8 cellular contexts compared by ENCODE assay signal in genomic region chr20:17571153-17571527, GRCh38. TPM values are rescaled to one million over a fixed set of nuclear protein-coding genes. Genes with fewer than 3 reads are reported as not detected.
A peak's percentile ranks its signal among the peaks of the same experiment; 100 is the strongest.
DNase-seq lines count a peak whose midpoint lies in the region; ATAC-seq and TF ChIP-seq lines count a peak whose summit lies in the region.

No MANE protein-coding gene starts in this region.

- no TSS peak for BruUV-seq in PC-3 (replicated peaks; lab: Mats Ljungman, UMichigan)

- H3K36me3 Mint-ChIP-seq in activated CD8-positive, alpha-beta memory T cell treated with anti-CD3 and anti-CD28 coated beads, Interleukin-2, amount 10 ng/mL, durations not matched to agents 7 days and 5 days: peaks cover 5% of the 10 kb centered on the region
- H3K36me3 Mint-ChIP-seq in endothelial cell (ENCODE audit: low read depth, unreplicated experiment): peaks cover 10% of the 10 kb centered on the region

- WGBS in ovary, 3 donors: 2% methylated on average over 6 of the region's 6 CpGs

- H3F3A ChIP-seq in PC-3 (ENCODE audit: low read length, unreplicated experiment): no peaks in the 10 kb centered on the region

- peak overlapping the region; percentile 94 for H3K4me2 ChIP-seq in PC-3 (ENCODE audit: low read length)

- no peak overlapping the region for H2AFZ ChIP-seq in PC-3 (ENCODE audit: low read length)

- peaks cover 74% of the 10 kb centered on the region for H3K79me2 ChIP-seq in PC-3 (ENCODE audit: low read length)

- no peaks in the 10 kb centered on the region for H3K9me3 Mint-ChIP-seq in activated CD8-positive, alpha-beta memory T cell treated with anti-CD3 and anti-CD28 coated beads, Interleukin-2, amount 10 ng/mL, durations not matched to agents 7 days and 5 days (ENCODE audit: low read depth)
- no peaks in the 10 kb centered on the region for H3K9me3 Mint-ChIP-seq in endothelial cell (ENCODE audit: unreplicated experiment)

- H3K27ac Mint-ChIP-seq in activated CD8-positive, alpha-beta memory T cell treated with anti-CD3 and anti-CD28 coated beads, Interleukin-2, amount 10 ng/mL, durations not matched to agents 7 days and 5 days: peak overlapping the region; percentile 86
- H3K27ac Mint-ChIP-seq in endothelial cell (ENCODE audit: unreplicated experiment): peak overlapping the region; percentile 96

- TF ChIP-seq POLR2A in ovary (IDR thresholded peaks at IDR 0.05): no peak

- H3K27me3 Mint-ChIP-seq in activated CD8-positive, alpha-beta memory T cell treated with anti-CD3 and anti-CD28 coated beads, Interleukin-2, amount 10 ng/mL, durations not matched to agents 7 days and 5 days: peaks cover 12% of the 10 kb centered on the region
- H3K27me3 Mint-ChIP-seq in endothelial cell (ENCODE audit: unreplicated experiment): peaks cover 10% of the 10 kb centered on the region

- DNase-seq in activated CD8-positive, alpha-beta memory T cell treated with anti-CD3 and anti-CD28 coated beads, Interleukin-2, amount 10 ng/mL, durations not matched to agents 7 days and 5 days: peak; percentile 49
- no peak for DNase-seq in activated CD8-positive, alpha-beta memory T cell treated with anti-CD3 and anti-CD28 coated beads, Interleukin-2, amount 50 U/mL, for 4 hours
- DNase-seq in PC-3 (no peak), endothelial cell (ENCODE audit: low spot score) (no peak), ovary (no peak), COLO668 (lab: John Stamatoyannopoulos, UW; ENCODE audit: unreplicated experiment) (no peak), T1000 (lab: John Stamatoyannopoulos, UW) (no peak), NCI-H2227 (lab: John Stamatoyannopoulos, UW; ENCODE audit: unreplicated experiment) (no peak)

- ATAC-seq in activated CD8-positive, alpha-beta memory T cell treated with anti-CD3 and anti-CD28 coated beads, Interleukin-2, amount 10 ng/mL, durations not matched to agents 7 days and 5 days: peak; percentile 32
- no peak for ATAC-seq in PC-3

- CTCF ChIA-PET in activated CD8-positive, alpha-beta memory T cell treated with anti-CD3 and anti-CD28 coated beads, Interleukin-2, amount 10 ng/mL, durations not matched to agents 7 days and 5 days (lab: Charles Lee): interaction anchor here (0.7 to 4.7 kb wide), 16 partner anchors 8 to 368 kb away, joined by 3 to 27 read pairs (median 5); partner anchors contain the start of gene RRBP1
- CTCF ChIA-PET in PC-3 (lab: Charles Lee): interaction anchor here (1.3 kb wide), 1 partner anchor 34 kb away, joined by 8 read pairs; no protein-coding TSS in a partner anchor

- H3K9me3 ChIP-seq in PC-3 (ENCODE audit: low read length) (no peaks in the 10 kb centered on the region), ovary (no peaks in the 10 kb centered on the region)

- H4K20me1 ChIP-seq in PC-3 (ENCODE audit: low read length): peaks cover 52% of the 10 kb centered on the region

- peaks cover 29% of the 10 kb centered on the region for H3K4me1 ChIP-seq in PC-3 (ENCODE audit: insufficient read depth, low read length)
- peaks cover 9% of the 10 kb centered on the region for H3K4me1 ChIP-seq in ovary (ENCODE audit: insufficient read depth)

- intact Hi-C loops in PC-3 (cut with micrococcal nuclease): no loop called here
- intact Hi-C loops in ovary (cut with DNase I): loop anchor here in 2 of 4 donors (5.0 kb wide), 1 partner anchor 41 kb away; no protein-coding TSS in a partner anchor

- POLR2A ChIA-PET in PC-3 (lab: Charles Lee; ENCODE audit: unreplicated experiment): interaction anchor here (0.5 to 1.1 kb wide), 4 partner anchors 12 to 394 kb away, joined by 3 to 8 read pairs (median 5); no protein-coding TSS in a partner anchor

- TF ChIP-seq CTCF in PC-3 (conservative IDR thresholded peaks at IDR 0.05; ENCODE audit: low read depth, low read length) (no peak), endothelial cell (IDR thresholded peaks at IDR 0.05; ENCODE audit: unreplicated experiment) (no peak), ovary (IDR thresholded peaks at IDR 0.05) (no peak)

- peak overlapping the region; percentile 96 for H3K9ac ChIP-seq in PC-3 (ENCODE audit: low read length)

- H3K9me2 ChIP-seq in PC-3 (replicated peaks; ENCODE audit: low read length): no peaks in the 10 kb centered on the region

- no peak for TF ChIP-seq EP300 in ovary (IDR thresholded peaks at IDR 0.05)

- H3K36me3 ChIP-seq in PC-3 (ENCODE audit: low read depth, low read length): peaks cover 2% of the 10 kb centered on the region; the same call in 1 of the 2 replicates
- no peaks in the 10 kb centered on the region for H3K36me3 ChIP-seq in ovary

- H3K4me3 Mint-ChIP-seq in activated CD8-positive, alpha-beta memory T cell treated with anti-CD3 and anti-CD28 coated beads, Interleukin-2, amount 10 ng/mL, durations not matched to agents 7 days and 5 days: peak overlapping the region; percentile 88
- H3K4me3 Mint-ChIP-seq in endothelial cell (ENCODE audit: unreplicated experiment): peak overlapping the region; percentile 97

- peak overlapping the region; percentile 97 for H3K4me3 ChIP-seq in PC-3 (ENCODE audit: low read length)
- peak overlapping the region; percentile 89 for H3K4me3 ChIP-seq in ovary

- H3K27me3 ChIP-seq in PC-3 (ENCODE audit: low read length) (no peaks in the 10 kb centered on the region), ovary (no peaks in the 10 kb centered on the region)

- peaks cover 29% of the 10 kb centered on the region for H3K4me1 Mint-ChIP-seq in activated CD8-positive, alpha-beta memory T cell treated with anti-CD3 and anti-CD28 coated beads, Interleukin-2, amount 10 ng/mL, durations not matched to agents 7 days and 5 days
- H3K4me1 Mint-ChIP-seq in endothelial cell (ENCODE audit: unreplicated experiment): peaks cover 27% of the 10 kb centered on the region

- H3K27ac ChIP-seq in PC-3 (ENCODE audit: low read length) (no peak overlapping the region), ovary (peak overlapping the region; percentile 94 to 95)

RNA-seq across cellular contexts. Expression of gene DSTN, which starts 1.3 kb away (rescaled TPM):
- total RNA-seq in activated CD8-positive, alpha-beta memory T cell treated with anti-CD3 and anti-CD28 coated beads, Interleukin-2, amount 10 ng/mL, durations not matched to agents 7 days and 5 days: 10 to 100 TPM; 55.8 to 78.3 TPM
- 177 and 182 TPM in 2 replicates for total RNA-seq in PC-3 (2014; rRNA removed)
- total RNA-seq in endothelial cell (ENCODE audit: unreplicated experiment): 142 TPM
- 100 to 1,000 TPM; 162 to 429 (median 299) TPM for total RNA-seq in ovary
- polyA plus RNA-seq in ovary: 1,000 to 10,000 TPM in 1 of 2 donors, 100 to 1,000 TPM in 1; 404 to 1,033 TPM

RNA-seq across cellular contexts. Expression of gene BFSP1, which starts 40.0 kb away (rescaled TPM):
- total RNA-seq in activated CD8-positive, alpha-beta memory T cell treated with anti-CD3 and anti-CD28 coated beads, Interleukin-2, amount 10 ng/mL, durations not matched to agents 7 days and 5 days: 1 to 10 TPM; 1.7 to 3.2 TPM
- 2.2 and 2.7 TPM in 2 replicates for total RNA-seq in PC-3 (2014; rRNA removed)
- 3.5 TPM for total RNA-seq in endothelial cell (ENCODE audit: unreplicated experiment)
- 1 to 10 TPM in 6 of 7 donors, under 1 TPM in 1; 0.92 to 4.9 (median 1.3) TPM for total RNA-seq in ovary
- polyA plus RNA-seq in ovary: 1 to 10 TPM; 1.5 to 4.1 TPM
